ENCODE assay signal across 32 cellular contexts in genomic region chr10:114272696-114273095, GRCh38. TPM values are rescaled to one million over a fixed set of nuclear protein-coding genes. Genes with fewer than 3 reads are reported as not detected.
"Had no signal": no experiment of that assay in that cellular context is flagged by ENCODE, and none has a peak within 500 bp of the region (broad histone marks: within the 10 kb centered on the region; RNA-seq: fewer than 3 reads in every experiment).

No MANE protein-coding gene starts in this region.

- H3K9me3 ChIP-seq: ascending aorta, Peyer's patch, SJSA1, SK-N-SH had no signal

- H3K4me3 ChIP-seq: ascending aorta, cardiac muscle cell, Peyer's patch, SJSA1 had no signal

- ATAC-seq: activated CD8-positive, alpha-beta T cell treated with anti-CD3 and anti-CD28 coated beads, Interleukin-2, amount 10 ng/mL, durations not matched to agents 7 days and 5 days; activated T-cell treated with anti-CD3 and anti-CD28 coated beads, Interleukin-2, amount 50 U/mL, for 4 hours had no signal

- H3K9ac ChIP-seq: KMS-11, SK-N-SH had no signal

- H3K36me3 Mint-ChIP-seq: activated naive CD8-positive, alpha-beta T cell treated with anti-CD3 and anti-CD28 coated beads for 36 hours had no signal

- H3K36me3 ChIP-seq: ascending aorta, cardiac muscle cell, Peyer's patch, SJSA1 had no signal

- H3K27ac ChIP-seq: cardiac muscle cell, KMS-11 had no signal

- H3K27ac Mint-ChIP-seq: activated CD4-positive, alpha-beta T cell treated with anti-CD3 and anti-CD28 coated beads, Interleukin-2, amount 10 ng/mL, durations not matched to agents 7 days and 5 days; activated CD8-positive, alpha-beta T cell treated with anti-CD3 and anti-CD28 coated beads, Interleukin-2, amount 10 ng/mL, durations not matched to agents 7 days and 5 days; activated naive CD8-positive, alpha-beta T cell treated with anti-CD3 and anti-CD28 coated beads for 36 hours; activated T-helper 1 cell treated with anti-CD3 and anti-CD28 coated beads, Interleukin-12 subunit alpha, Interleukin-12 subunit beta, Interleukin-2, Interleukin-4 antibody, amounts not matched to agents 30 ng/mL and 10 ng/mL and 1 ng/mL, durations not matched to agents 14 hours and 24 hours and 36 hours; T-helper 1 cell treated with Interleukin-12 subunit alpha and Interleukin-12 subunit beta and Interleukin-4 antibody, amounts not matched to agents 30 μg/mL and 1 μg/mL, for 36 hours; T-helper 2 cell treated with Interferon-gamma antibody and Interleukin-4, amounts not matched to agents 5 μg/mL and 100 μg/mL, for 36 hours had no signal

- H3K4me3 Mint-ChIP-seq: activated CD4-positive, alpha-beta T cell treated with anti-CD3 and anti-CD28 coated beads, Interleukin-2, amount 10 ng/mL, durations not matched to agents 7 days and 5 days; activated CD8-positive, alpha-beta T cell treated with anti-CD3 and anti-CD28 coated beads, Interleukin-2, amount 10 ng/mL, durations not matched to agents 7 days and 5 days; activated naive CD8-positive, alpha-beta T cell treated with anti-CD3 and anti-CD28 coated beads for 36 hours; activated T-cell treated with anti-CD3 and anti-CD28 coated beads, Interleukin-2, amount 50 U/mL, for 4 hours; activated T-helper 1 cell treated with anti-CD3 and anti-CD28 coated beads, Interleukin-12 subunit alpha, Interleukin-12 subunit beta, Interleukin-2, Interleukin-4 antibody, amounts not matched to agents 30 ng/mL and 10 ng/mL and 1 ng/mL, durations not matched to agents 14 hours and 24 hours and 36 hours; T-helper 1 cell treated with Interleukin-12 subunit alpha and Interleukin-12 subunit beta and Interleukin-4 antibody, amounts not matched to agents 30 μg/mL and 1 μg/mL, for 36 hours; T-helper 2 cell treated with Interferon-gamma antibody and Interleukin-4, amounts not matched to agents 5 μg/mL and 100 μg/mL, for 36 hours had no signal

- H3K4me1 ChIP-seq: Peyer's patch had no signal

- H3K9me3 Mint-ChIP-seq: activated CD4-positive, alpha-beta T cell treated with anti-CD3 and anti-CD28 coated beads, Interleukin-2, amount 10 ng/mL, durations not matched to agents 7 days and 5 days; activated naive CD8-positive, alpha-beta T cell treated with anti-CD3 and anti-CD28 coated beads for 36 hours; activated T-cell treated with anti-CD3 and anti-CD28 coated beads, Interleukin-2, amount 50 U/mL, for 4 hours; activated T-helper 1 cell treated with anti-CD3 and anti-CD28 coated beads, Interleukin-12 subunit alpha, Interleukin-12 subunit beta, Interleukin-2, Interleukin-4 antibody, amounts not matched to agents 30 ng/mL and 10 ng/mL and 1 ng/mL, durations not matched to agents 14 hours and 24 hours and 36 hours; T-helper 1 cell treated with Interleukin-12 subunit alpha and Interleukin-12 subunit beta and Interleukin-4 antibody, amounts not matched to agents 30 μg/mL and 1 μg/mL, for 36 hours; T-helper 2 cell treated with Interferon-gamma antibody and Interleukin-4, amounts not matched to agents 5 μg/mL and 100 μg/mL, for 36 hours had no signal

- H3K27me3 ChIP-seq: ascending aorta, cardiac muscle cell, Peyer's patch, SJSA1 had no signal

- H3K4me1 Mint-ChIP-seq: activated CD4-positive, alpha-beta T cell treated with anti-CD3 and anti-CD28 coated beads, Interleukin-2, amount 10 ng/mL, durations not matched to agents 7 days and 5 days; activated naive CD8-positive, alpha-beta T cell treated with anti-CD3 and anti-CD28 coated beads for 36 hours had no signal

- DNase-seq: activated CD4-positive, alpha-beta T cell treated with anti-CD3 and anti-CD28 coated beads, Interleukin-2, amount 10 ng/mL, durations not matched to agents 7 days and 5 days; activated CD4-positive, alpha-beta T cell treated with anti-CD3 and anti-CD28 coated beads, Interleukin-2, amount 50 U/mL, for 48 hours; activated CD8-positive, alpha-beta T cell treated with anti-CD3 and anti-CD28 coated beads, Interleukin-2, amount 10 ng/mL, durations not matched to agents 7 days and 5 days; activated naive CD4-positive, alpha-beta T cell; activated naive CD4-positive, alpha-beta T cell treated with anti-CD3 and anti-CD28 coated beads, Interleukin-2, amount 50 U/mL, for 16 hours; activated naive CD8-positive, alpha-beta T cell treated with anti-CD3 and anti-CD28 coated beads for 36 hours; activated T-cell treated with anti-CD3 and anti-CD28 coated beads, Interleukin-2, amount 50 U/mL, for 4 hours; amniotic stem cell; MM.1S; MV-4-11; NCI-H1092; NCI-H1436 treated with DMSO at 0.1 percent for 48 hours; NCI-H1694 treated with DMSO at 0.1 percent for 48 hours; NCI-H2029; NCI-H510A; NCI-H526; NCI-H748 treated with DMSO at 0.1 percent for 48 hours; NK-92 treated with Interleukin-12 subunit alpha and Interleukin-12 subunit beta, amount 100 ng/mL, for 24 hours; PC-3; RPMI8226; SHP77 treated with DMSO at 0.1 percent for 48 hours; SK-N-SH had no signal

- FAIRE-seq: TTC549 had no signal

RNA-seq across cellular contexts. Expression of gene VWA2, which starts 33.6 kb away (rescaled TPM):
- total RNA-seq: activated CD4-positive, alpha-beta T cell treated with anti-CD3 and anti-CD28 coated beads, Interleukin-2, amount 10 ng/mL, durations not matched to agents 7 days and 5 days; activated CD8-positive, alpha-beta T cell treated with anti-CD3 and anti-CD28 coated beads, Interleukin-2, amount 10 ng/mL, durations not matched to agents 7 days and 5 days; activated naive CD8-positive, alpha-beta T cell treated with anti-CD3 and anti-CD28 coated beads for 36 hours; activated T-cell treated with anti-CD3 and anti-CD28 coated beads, Interleukin-2, amount 50 U/mL, for 4 hours; activated T-helper 1 cell treated with anti-CD3 and anti-CD28 coated beads, Interleukin-12 subunit alpha, Interleukin-12 subunit beta, Interleukin-2, Interleukin-4 antibody, amounts not matched to agents 30 ng/mL and 10 ng/mL and 1 ng/mL, durations not matched to agents 14 hours and 24 hours and 36 hours; ascending aorta; cardiac muscle cell; LHCN-M2; PC-3; SJSA1 had no signal
- polyA plus RNA-seq: cardiac muscle cell, SK-N-SH had no signal
